9 cellular contexts compared by ENCODE assay signal in genomic region chr16:1054660-1055556, GRCh38. TPM values are rescaled to one million over a fixed set of nuclear protein-coding genes. Genes with fewer than 3 reads are reported as not detected.
DNase-seq lines count a peak whose midpoint lies in the region; ATAC-seq and TF ChIP-seq lines count a peak whose summit lies in the region.
"Had no signal": no experiment of that assay in that cellular context is flagged by ENCODE, and none has a peak within 500 bp of the region (broad histone marks: within the 10 kb centered on the region; RNA-seq: fewer than 3 reads in every experiment).

No MANE protein-coding gene starts in this region.

- H3K23me2 ChIP-seq in H9 (ENCODE audit: insufficient read length, low read depth, low read length, poor library complexity, severe bottlenecking), result no peaks in the 10 kb centered on the region

- H3K36me3 ChIP-seq in upper lobe of right lung, result no peaks in the 10 kb centered on the region

- no peak overlapping the region for H3K4me3 Mint-ChIP-seq in H9
- H3K4me3 Mint-ChIP-seq in activated CD4-positive, alpha-beta T cell treated with anti-CD3 and anti-CD28 coated beads for 36 hours, result no peak overlapping the region
- H3K4me3 Mint-ChIP-seq: memory B cell had no signal

- intact Hi-C loops in activated CD4-positive, alpha-beta T cell treated with anti-CD3 and anti-CD28 coated beads for 36 hours (cut with DNase I, micrococcal nuclease), result loop anchor here (1.0 to 2.0 kb wide), 3 partner anchors 241 to 344 kb away; no protein-coding TSS in a partner anchor
- intact Hi-C loops in upper lobe of right lung (cut with DNase I), result loop anchor here (10.0 kb wide), 1 partner anchor 240 kb away; no protein-coding TSS in a partner anchor

- DNase-seq in C1 segment of cervical spinal cord (lab: John Stamatoyannopoulos, UW) (peak in 10 of 14 donors; percentile 17 to 70 (median 37)), H9 (peak; percentile 84), epidermal melanocyte (ENCODE audit: insufficient read length, low spot score) (peak; percentile 87), mucosa of gallbladder (ENCODE audit: low spot score) (peak; percentile 56), upper lobe of right lung (peak; percentile 78), NCI-H1436 (lab: John Stamatoyannopoulos, UW) (no peak)
- DNase-seq in activated CD4-positive, alpha-beta T cell treated with anti-CD3 and anti-CD28 coated beads for 36 hours, result peak; percentile 65

- no peak overlapping the region for H2BK5ac ChIP-seq in H9 (ENCODE audit: insufficient read length, low read length)

- CTCF ChIA-PET in activated CD4-positive, alpha-beta T cell treated with anti-CD3 and anti-CD28 coated beads for 36 hours (lab: Charles Lee), result interaction anchor here (0.9 to 1.1 kb wide), 4 partner anchors 10 to 91 kb away, joined by 3 read pairs; no protein-coding TSS in a partner anchor

- H3K36me3 Mint-ChIP-seq in H9 (ENCODE audit: insufficient read depth in 1 of 3, low read depth in 3 of 3), result peaks cover 2 to 5% (median 4%) of the 10 kb centered on the region in 3 experiments; a peak in 5 of 7 replicates
- H3K36me3 Mint-ChIP-seq in activated CD4-positive, alpha-beta T cell treated with anti-CD3 and anti-CD28 coated beads for 36 hours (ENCODE audit: low read depth), result peaks cover 3% of the 10 kb centered on the region
- H3K36me3 Mint-ChIP-seq: memory B cell had no signal

- no peak overlapping the region for H2AFZ ChIP-seq in H9 (ENCODE audit: low read length)

- peaks cover 13% of the 10 kb centered on the region for H3K27me3 Mint-ChIP-seq in H9 (ENCODE audit: low read depth)
- peaks cover 3% of the 10 kb centered on the region for H3K27me3 Mint-ChIP-seq in activated CD4-positive, alpha-beta T cell treated with anti-CD3 and anti-CD28 coated beads for 36 hours

- H2BK120ac ChIP-seq in H9 (ENCODE audit: low read depth, low read length, poor library complexity, severe bottlenecking), result no peak overlapping the region

- no peak overlapping the region; a peak in 1 of 7 replicates for H3K27ac Mint-ChIP-seq in H9
- H3K27ac Mint-ChIP-seq in activated CD4-positive, alpha-beta T cell treated with anti-CD3 and anti-CD28 coated beads for 36 hours, result no peak overlapping the region
- H3K27ac Mint-ChIP-seq: memory B cell had no signal

- no peaks in the 10 kb centered on the region for H3K79me1 ChIP-seq in H9 (ENCODE audit: insufficient read depth, low read depth, low read length, poor library complexity, severe bottlenecking)

- no peak overlapping the region for H2BK15ac ChIP-seq in H9 (ENCODE audit: low read depth, low read length)

- no peak overlapping the region for H2BK12ac ChIP-seq in H9 (ENCODE audit: insufficient read length, low read depth, low read length)

- no peak overlapping the region for H2AK5ac ChIP-seq in H9 (ENCODE audit: insufficient read length, low read length)

- no peak overlapping the region for H3K18ac ChIP-seq in H9 (ENCODE audit: insufficient read length, low read depth, low read length)

- POLR2A ChIA-PET in activated CD4-positive, alpha-beta T cell treated with anti-CD3 and anti-CD28 coated beads for 36 hours (lab: Charles Lee), result no interaction called here

- H4K5ac ChIP-seq in H9 (ENCODE audit: insufficient read length, low read depth, low read length), result no peak overlapping the region

- H3K23ac ChIP-seq in H9 (ENCODE audit: insufficient read length, low read depth, low read length), result no peak overlapping the region

- no peaks in the 10 kb centered on the region for H3K27me3 ChIP-seq in H9 (ENCODE audit: insufficient read depth, low read length)
- H3K27me3 ChIP-seq in upper lobe of right lung, result peaks cover 23% of the 10 kb centered on the region

- WGBS in H9 (ENCODE audit: extremely low coverage, insufficient read length, low lambda C conversion rate), result no CpG with 5 or more reads among the region's 34 CpGs

- H3K4me1 ChIP-seq in H9 (ENCODE audit: insufficient read depth, low read length) (no peaks in the 10 kb centered on the region), upper lobe of right lung (no peaks in the 10 kb centered on the region)

- H4K8ac ChIP-seq in H9 (replicated peaks; ENCODE audit: insufficient read length, low read depth, low read length), result no peak overlapping the region

- no peak overlapping the region for H3K27ac ChIP-seq in H9 (ENCODE audit: insufficient read length, low read depth, low read length)
- H3K27ac ChIP-seq in upper lobe of right lung, result no peak overlapping the region

- peak; percentile 92 for TF ChIP-seq CTCF in H9 (conservative IDR thresholded peaks at IDR 0.05)
- peak; percentile 70 for TF ChIP-seq CTCF in upper lobe of right lung (IDR thresholded peaks at IDR 0.05)

- peak; percentile 59 for ATAC-seq in activated CD4-positive, alpha-beta T cell treated with anti-CD3 and anti-CD28 coated beads for 36 hours
- ATAC-seq in upper lobe of right lung (peak; percentile 67), HG02798 (IDR thresholded peaks at IDR 0.05; ENCODE audit: poor library complexity, unreplicated experiment) (no peak)

- 0 out of 4 replicates have a peak, but pooled peaks cover 0 to 2% of the 10 kb centered on the region in 2 experiments for H3K4me1 Mint-ChIP-seq in H9
- H3K4me1 Mint-ChIP-seq in activated CD4-positive, alpha-beta T cell treated with anti-CD3 and anti-CD28 coated beads for 36 hours, result no peaks in the 10 kb centered on the region
- H3K4me1 Mint-ChIP-seq: memory B cell had no signal

- H3K4ac ChIP-seq in H9 (ENCODE audit: low read depth, low read length), result no peak overlapping the region

- H3K9ac ChIP-seq in H9 (ENCODE audit: extremely low read depth, insufficient read length, low read length), result no peak overlapping the region

- H2BK20ac ChIP-seq in H9 (ENCODE audit: low read depth, low read length, poor library complexity, severe bottlenecking), result no peak overlapping the region

- no peak overlapping the region for H3K4me3 ChIP-seq in upper lobe of right lung

- no peak overlapping the region for H3K56ac ChIP-seq in H9 (ENCODE audit: insufficient read length, low read depth, low read length)

- H3K9me3 Mint-ChIP-seq in H9, result peaks cover 5 to 7% of the 10 kb centered on the region in 2 experiments
- H3K9me3 Mint-ChIP-seq in activated CD4-positive, alpha-beta T cell treated with anti-CD3 and anti-CD28 coated beads for 36 hours (ENCODE audit: low read depth), result peaks cover 4% of the 10 kb centered on the region

- no peak overlapping the region for H3K4me2 ChIP-seq in H9 (ENCODE audit: insufficient read depth, insufficient read length, low read length)

- H3K79me2 ChIP-seq in H9 (ENCODE audit: insufficient read depth, low read length), result no peaks in the 10 kb centered on the region

- no peak overlapping the region for H3T11ph ChIP-seq in H9 (ENCODE audit: low read length)

- no peak overlapping the region for H3K14ac ChIP-seq in H9 (ENCODE audit: insufficient read depth, low read length)

- no peaks in the 10 kb centered on the region for H4K20me1 ChIP-seq in H9 (ENCODE audit: control insufficient read depth, insufficient read depth, insufficient read length)

- H3K9me3 ChIP-seq in H9 (ENCODE audit: control insufficient read depth, low read depth, low read length), result no peaks in the 10 kb centered on the region
- no peaks in the 10 kb centered on the region for H3K9me3 ChIP-seq in upper lobe of right lung

- H4K91ac ChIP-seq in H9 (ENCODE audit: insufficient read length, low read depth, low read length), result no peak overlapping the region

RNA-seq across cellular contexts. Expression of gene SSTR5, which starts 17.6 kb away (rescaled TPM):
- total RNA-seq in H9 (2021) (0.22 and 0.37 TPM in 2 replicates), mucosa of gallbladder (5.8 TPM), upper lobe of right lung (not detected)
- not detected for total RNA-seq in activated CD4-positive, alpha-beta T cell treated with anti-CD3 and anti-CD28 coated beads for 36 hours

RNA-seq across cellular contexts. Expression of gene C1QTNF8, which starts 41.1 kb away (rescaled TPM):
- not detected in 2 replicates for total RNA-seq in H9 (2021)
- not detected for total RNA-seq in activated CD4-positive, alpha-beta T cell treated with anti-CD3 and anti-CD28 coated beads for 36 hours
- total RNA-seq in mucosa of gallbladder, result not detected
- total RNA-seq in upper lobe of right lung, result not detected
